8 cellular contexts compared by ENCODE assay signal in the genomic region with DNA sequence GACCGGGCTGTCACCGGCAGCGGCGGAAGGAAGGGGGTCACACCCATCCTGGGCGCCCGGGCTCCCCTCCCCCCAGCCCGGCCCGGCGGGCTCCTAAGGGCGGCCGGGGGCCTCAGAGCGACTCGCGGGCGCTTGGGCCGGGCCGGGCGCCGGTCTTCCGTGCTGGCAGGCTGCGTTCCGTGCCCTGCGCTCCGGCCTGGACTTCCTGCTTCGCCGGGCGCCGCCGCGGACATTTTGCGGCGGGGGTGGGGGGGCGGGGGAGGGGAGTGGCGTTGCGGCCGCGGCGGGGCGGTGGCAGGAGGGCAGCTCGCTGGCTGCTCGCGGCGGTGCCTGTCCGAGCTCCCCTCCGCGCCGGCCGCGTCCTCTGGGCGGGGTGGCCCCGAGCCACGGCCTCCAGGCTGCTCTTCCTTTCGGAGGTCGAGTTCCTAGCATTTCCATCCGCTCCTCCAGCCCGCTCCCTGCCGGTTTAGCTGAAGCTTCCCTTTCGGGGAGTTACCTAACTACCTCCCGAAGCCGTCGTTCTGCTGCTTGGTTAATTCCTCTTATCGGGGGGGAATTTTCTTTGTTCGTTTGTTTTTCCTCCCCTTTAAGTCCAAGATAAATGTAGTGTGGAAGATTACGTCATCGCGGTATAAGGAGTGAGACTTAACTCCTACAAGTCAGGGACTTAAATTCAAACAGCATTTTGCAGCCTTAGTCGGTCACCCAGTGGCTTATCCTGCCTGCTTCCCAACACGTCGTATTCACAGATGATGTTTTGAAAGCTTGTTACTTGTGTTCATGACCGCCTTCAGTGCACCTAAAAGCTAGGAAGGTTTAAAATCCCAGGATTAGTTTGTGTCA. TPM values are rescaled to one million over a fixed set of nuclear protein-coding genes. Genes with fewer than 3 reads are reported as not detected.
DNase-seq lines count a peak whose midpoint lies in the region; ATAC-seq and TF ChIP-seq lines count a peak whose summit lies in the region.

No MANE protein-coding gene starts in this region.

- H3K27me3 Mint-ChIP-seq in activated CD8-positive, alpha-beta memory T cell treated with anti-CD3 and anti-CD28 coated beads, Interleukin-2, amount 10 ng/mL, durations not matched to agents 7 days and 5 days, result no peaks in the 10 kb centered on the region
- no peaks in the 10 kb centered on the region for H3K27me3 Mint-ChIP-seq in endodermal cell (ENCODE audit: insufficient read depth)

- H3K27ac ChIP-seq in ACC112 (ENCODE audit: low read depth, low read length), result peak overlapping the region; percentile 80
- H3K27ac ChIP-seq in endodermal cell (ENCODE audit: low read depth, low read length), result peak overlapping the region; percentile 97

- H3K36me3 ChIP-seq in ACC112 (ENCODE audit: insufficient read depth, low read length) (peaks cover 11% of the 10 kb centered on the region; the same call in 1 of the 2 replicates), endodermal cell (ENCODE audit: control insufficient read depth, insufficient read depth, low read length) (peaks cover 42% of the 10 kb centered on the region)

- peak overlapping the region; percentile 99 for H3K9ac ChIP-seq in endodermal cell (ENCODE audit: extremely low read depth, low read length, poor library complexity, severe bottlenecking)

- peak overlapping the region; percentile 99 for H3K4me3 Mint-ChIP-seq in activated CD8-positive, alpha-beta memory T cell treated with anti-CD3 and anti-CD28 coated beads, Interleukin-2, amount 10 ng/mL, durations not matched to agents 7 days and 5 days
- H3K4me3 Mint-ChIP-seq in endodermal cell, result peak overlapping the region; percentile 91
- peak overlapping the region; percentile 84 for H3K4me3 Mint-ChIP-seq in stimulated activated effector memory CD8-positive, alpha-beta T cell treated with anti-CD3 and anti-CD28 coated beads, Interleukin-12 subunit alpha, Interleukin-12 subunit beta, amount 100 ng/mL, for 72 hours

- H3K9me3 ChIP-seq in endodermal cell (ENCODE audit: control insufficient read depth, low read length), result no peaks in the 10 kb centered on the region

- H3K4me1 Mint-ChIP-seq in activated CD8-positive, alpha-beta memory T cell treated with anti-CD3 and anti-CD28 coated beads, Interleukin-2, amount 10 ng/mL, durations not matched to agents 7 days and 5 days, result peaks cover 61% of the 10 kb centered on the region
- H3K4me1 Mint-ChIP-seq in endodermal cell, result peaks cover 11% of the 10 kb centered on the region
- peaks cover 48% of the 10 kb centered on the region for H3K4me1 Mint-ChIP-seq in stimulated activated effector memory CD8-positive, alpha-beta T cell treated with anti-CD3 and anti-CD28 coated beads, Interleukin-12 subunit alpha, Interleukin-12 subunit beta, amount 100 ng/mL, for 72 hours

- H3K79me2 ChIP-seq in ACC112 (ENCODE audit: control insufficient read depth, insufficient read depth, low read length, unreplicated experiment), result peaks cover 48% of the 10 kb centered on the region

- 0 to 1% methylated on average over 28 to 65 of the region's 70 CpGs for WGBS in endodermal cell (ENCODE audit: insufficient coverage in 1 of 2, insufficient read length in 1 of 2), 2 experiments

- no peak for TF ChIP-seq CTCF in endodermal cell (conservative IDR thresholded peaks at IDR 0.05)

- no peaks in the 10 kb centered on the region for H3K9me3 Mint-ChIP-seq in activated CD8-positive, alpha-beta memory T cell treated with anti-CD3 and anti-CD28 coated beads, Interleukin-2, amount 10 ng/mL, durations not matched to agents 7 days and 5 days (ENCODE audit: low read depth)
- no peaks in the 10 kb centered on the region for H3K9me3 Mint-ChIP-seq in endodermal cell
- H3K9me3 Mint-ChIP-seq in stimulated activated effector memory CD8-positive, alpha-beta T cell treated with anti-CD3 and anti-CD28 coated beads, Interleukin-12 subunit alpha, Interleukin-12 subunit beta, amount 100 ng/mL, for 72 hours, result no peaks in the 10 kb centered on the region

- H3K36me3 Mint-ChIP-seq in activated CD8-positive, alpha-beta memory T cell treated with anti-CD3 and anti-CD28 coated beads, Interleukin-2, amount 10 ng/mL, durations not matched to agents 7 days and 5 days, result peaks cover 39% of the 10 kb centered on the region
- peaks cover 36% of the 10 kb centered on the region for H3K36me3 Mint-ChIP-seq in endodermal cell (ENCODE audit: low read depth)
- peaks cover 71% of the 10 kb centered on the region for H3K36me3 Mint-ChIP-seq in stimulated activated effector memory CD8-positive, alpha-beta T cell treated with anti-CD3 and anti-CD28 coated beads, Interleukin-12 subunit alpha, Interleukin-12 subunit beta, amount 100 ng/mL, for 72 hours

- DNase-seq in NCI-H69 (lab: John Stamatoyannopoulos, UW) (peak; percentile 78), endodermal cell (peak; percentile 86), mesenteric fat pad (ENCODE audit: low spot score) (peak; percentile 90)
- peak; percentile 60 for DNase-seq in activated CD8-positive, alpha-beta memory T cell treated with anti-CD3 and anti-CD28 coated beads, Interleukin-2, amount 10 ng/mL, durations not matched to agents 7 days and 5 days
- peak; percentile 38 to 83 for DNase-seq in stimulated activated effector memory CD8-positive, alpha-beta T cell treated with anti-CD3 and anti-CD28 coated beads, Interleukin-12 subunit alpha, Interleukin-12 subunit beta, amount 100 ng/mL, for 72 hours (ENCODE audit: low spot score in 2 of 2)

- CTCF ChIA-PET in activated CD8-positive, alpha-beta memory T cell treated with anti-CD3 and anti-CD28 coated beads, Interleukin-2, amount 10 ng/mL, durations not matched to agents 7 days and 5 days (lab: Charles Lee), result interaction anchor here (1.1 to 7.7 kb wide), 7 partner anchors 13 to 41 kb away, joined by 3 to 96 read pairs (median 7); no protein-coding TSS in a partner anchor

- H2AFZ ChIP-seq in ACC112 (ENCODE audit: low read length, unreplicated experiment), result peak overlapping the region; percentile 10

- H3K4me3 ChIP-seq in ACC112 (ENCODE audit: low read depth, low read length) (peak overlapping the region; percentile 96), endodermal cell (ENCODE audit: low read length) (peak overlapping the region; percentile 99)

- peak; percentile 24 for ATAC-seq in GM18520 (IDR thresholded peaks at IDR 0.05; ENCODE audit: unreplicated experiment)
- peak; percentile 29 for ATAC-seq in HG03097 (IDR thresholded peaks at IDR 0.05; ENCODE audit: low FRiP score, unreplicated experiment)
- ATAC-seq in activated CD8-positive, alpha-beta memory T cell treated with anti-CD3 and anti-CD28 coated beads, Interleukin-2, amount 10 ng/mL, durations not matched to agents 7 days and 5 days, result peak; percentile 56
- peak; percentile 52 for ATAC-seq in stimulated activated effector memory CD8-positive, alpha-beta T cell treated with anti-CD3 and anti-CD28 coated beads, Interleukin-12 subunit alpha, Interleukin-12 subunit beta, amount 100 ng/mL, for 72 hours

- H3K27ac Mint-ChIP-seq in activated CD8-positive, alpha-beta memory T cell treated with anti-CD3 and anti-CD28 coated beads, Interleukin-2, amount 10 ng/mL, durations not matched to agents 7 days and 5 days, result peak overlapping the region; percentile 99
- H3K27ac Mint-ChIP-seq in endodermal cell, result peak overlapping the region; percentile 99
- peak overlapping the region; percentile 97 for H3K27ac Mint-ChIP-seq in stimulated activated effector memory CD8-positive, alpha-beta T cell treated with anti-CD3 and anti-CD28 coated beads, Interleukin-12 subunit alpha, Interleukin-12 subunit beta, amount 100 ng/mL, for 72 hours

- H3K27me3 ChIP-seq in ACC112 (ENCODE audit: insufficient read depth, low read length), result no peaks in the 10 kb centered on the region
- H3K27me3 ChIP-seq in endodermal cell (ENCODE audit: control insufficient read depth, insufficient read depth, low read length, poor library complexity, severe bottlenecking), result no peaks in the 10 kb centered on the region

- H3K4me1 ChIP-seq in ACC112 (ENCODE audit: control insufficient read depth, insufficient read depth, low read length, unreplicated experiment) (peaks cover 36% of the 10 kb centered on the region), endodermal cell (ENCODE audit: control insufficient read depth, insufficient read depth, low read length) (peaks cover 5% of the 10 kb centered on the region)

RNA-seq across cellular contexts. Expression of a gene that starts 0.7 kb away (rescaled TPM):
- total RNA-seq in activated CD8-positive, alpha-beta memory T cell treated with anti-CD3 and anti-CD28 coated beads, Interleukin-2, amount 10 ng/mL, durations not matched to agents 7 days and 5 days, result 100 to 1,000 TPM; 254 to 340 TPM
- 100 to 1,000 TPM; 274 to 283 TPM for total RNA-seq in endodermal cell
- polyA plus RNA-seq in endodermal cell (2013, experiment 1 of 2), result 237 TPM
- polyA plus RNA-seq in endodermal cell (2013, experiment 2 of 2), result 233 TPM
- total RNA-seq in mesenteric fat pad, result 270 TPM

RNA-seq across cellular contexts. Expression of a gene that starts 51.8 kb away (rescaled TPM):
- total RNA-seq in activated CD8-positive, alpha-beta memory T cell treated with anti-CD3 and anti-CD28 coated beads, Interleukin-2, amount 10 ng/mL, durations not matched to agents 7 days and 5 days, result not detected
- total RNA-seq in endodermal cell (not detected), mesenteric fat pad (4.1 TPM)
- not detected for polyA plus RNA-seq in endodermal cell (2013, experiment 1 of 2)
- polyA plus RNA-seq in endodermal cell (2013, experiment 2 of 2), result not detected

Comparison
In these comparisons a context has a peak if more than half of its experiments do, and no peak if none do; other contexts are left out.
1. Peak in every context shown above with its lines: DNase-seq, ATAC-seq, H3K4me3 ChIP-seq and H3K27ac ChIP-seq.